Comparison of ENCODE assay signal across 27 cellular contexts in the genomic region with DNA sequence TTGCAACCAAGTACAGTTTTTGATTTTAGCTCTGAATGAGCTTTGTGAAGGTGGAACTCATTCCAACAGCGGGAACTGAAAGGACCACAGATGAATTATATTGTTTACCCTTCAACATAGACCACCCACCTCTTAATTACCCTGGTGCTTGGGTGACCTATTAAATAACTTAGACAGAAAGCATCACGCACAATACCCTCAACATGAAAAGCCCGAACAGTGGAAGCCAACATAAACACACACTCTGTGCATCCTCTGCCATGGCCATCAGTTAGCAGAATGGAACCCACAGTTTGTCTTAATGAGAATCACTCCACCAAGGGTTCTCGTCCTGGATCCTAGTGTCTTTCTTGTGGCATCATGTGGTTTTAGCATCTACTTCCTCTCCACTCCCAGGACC.
"Had no signal": no experiment of that assay in that cellular context is flagged by ENCODE, and none has a peak within 500 bp of the region (broad histone marks: within the 10 kb centered on the region; RNA-seq: fewer than 3 reads in every experiment).

No MANE protein-coding gene starts in this region.

- DNase-seq: colonic mucosa; cortex of kidney; dermis blood vessel endothelial cell; dorsolateral prefrontal cortex; effector CD4-positive, alpha-beta T cell; effector CD8-positive, alpha-beta T cell; effector memory CD4-positive, alpha-beta T cell; effector memory CD8-positive, alpha-beta T cell; endodermal cell; erythroblast; esophagus squamous epithelium; foreskin fibroblast; foreskin keratinocyte; foreskin melanocyte; gastrocnemius medialis; glutamatergic neuron; heart left ventricle; heart right ventricle had no signal

- ATAC-seq: effector memory CD8-positive, alpha-beta T cell; esophagus mucosa; foreskin keratinocyte; gastrocnemius medialis; gastroesophageal sphincter; heart left ventricle; heart right ventricle had no signal

- H3K4me1 ChIP-seq: colonic mucosa, esophagus muscularis mucosa, esophagus squamous epithelium, foreskin keratinocyte, gastrocnemius medialis, gastroesophageal sphincter, heart left ventricle, heart right ventricle had no signal

- H3K4me3 ChIP-seq: colonic mucosa, coronary artery, dorsolateral prefrontal cortex, esophagus muscularis mucosa, esophagus squamous epithelium, gastrocnemius medialis, gastroesophageal sphincter, heart left ventricle, heart right ventricle had no signal

- H3K27me3 ChIP-seq: colonic mucosa had no signal

- H3K27ac ChIP-seq: colonic mucosa, coronary artery, dorsolateral prefrontal cortex, epithelial cell of prostate, esophagus muscularis mucosa, esophagus squamous epithelium, foreskin keratinocyte, gastrocnemius medialis, gastroesophageal sphincter, heart left ventricle, heart right ventricle had no signal

- FAIRE-seq: colon, endometrium, endothelial cell of umbilical vein, frontal cortex had no signal

- H3K36me3 ChIP-seq: colonic mucosa, esophagus muscularis mucosa, esophagus squamous epithelium, gastrocnemius medialis, gastroesophageal sphincter, heart left ventricle, heart right ventricle had no signal

- H3K9me3 ChIP-seq: colonic mucosa, gastrocnemius medialis had no signal
